In the genomic region with DNA sequence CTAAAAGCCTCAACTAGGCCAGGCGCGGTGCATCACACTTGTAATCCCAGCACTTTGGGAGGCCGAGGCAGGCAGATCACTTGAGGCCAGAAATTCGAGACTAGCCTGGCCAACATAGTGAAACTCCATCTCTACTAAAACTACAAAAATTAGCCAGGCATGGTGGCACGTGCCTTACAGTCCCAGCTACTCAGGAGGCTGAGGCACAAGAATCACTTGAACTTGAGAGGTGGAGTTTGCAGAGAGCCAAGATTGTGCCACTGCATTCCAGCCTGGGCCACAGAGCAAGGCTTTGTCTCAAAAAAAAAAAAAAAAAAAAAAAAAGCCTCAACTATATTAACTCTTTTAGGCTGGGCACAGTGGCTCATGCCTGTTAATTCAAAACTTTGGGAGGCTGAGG, we compare ENCODE assay signal across 1 cellular context.
TF ChIP-seq lines count a peak whose summit lies in the region.

No MANE protein-coding gene starts in this region.

TF ChIP-seq in HepG2, 621 proteins besides CTCF, POLR2A, EP300 and RAD21:
- TF ChIP-seq, protein P1, sequence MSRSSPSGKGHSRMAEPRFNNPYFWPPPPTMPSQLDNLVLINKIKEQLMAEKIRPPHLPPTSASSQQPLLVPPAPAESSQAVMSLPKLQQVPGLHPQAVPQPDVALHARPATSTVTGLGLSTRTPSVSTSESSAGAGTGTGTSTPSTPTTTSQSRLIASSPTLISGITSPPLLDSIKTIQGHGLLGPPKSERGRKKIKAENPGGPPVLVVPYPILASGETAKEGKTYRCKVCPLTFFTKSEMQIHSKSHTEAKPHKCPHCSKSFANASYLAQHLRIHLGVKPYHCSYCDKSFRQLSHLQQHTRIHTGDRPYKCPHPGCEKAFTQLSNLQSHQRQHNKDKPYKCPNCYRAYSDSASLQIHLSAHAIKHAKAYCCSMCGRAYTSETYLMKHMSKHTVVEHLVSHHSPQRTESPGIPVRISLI (CRISPR knock-in tag; IDR thresholded peaks at IDR 0.05; ENCODE audit: borderline replicate concordance), result peak; percentile 48; the same call in 1 of the 2 replicates
